Comparison of ENCODE assay signal across 19 cellular contexts in the genomic region with DNA sequence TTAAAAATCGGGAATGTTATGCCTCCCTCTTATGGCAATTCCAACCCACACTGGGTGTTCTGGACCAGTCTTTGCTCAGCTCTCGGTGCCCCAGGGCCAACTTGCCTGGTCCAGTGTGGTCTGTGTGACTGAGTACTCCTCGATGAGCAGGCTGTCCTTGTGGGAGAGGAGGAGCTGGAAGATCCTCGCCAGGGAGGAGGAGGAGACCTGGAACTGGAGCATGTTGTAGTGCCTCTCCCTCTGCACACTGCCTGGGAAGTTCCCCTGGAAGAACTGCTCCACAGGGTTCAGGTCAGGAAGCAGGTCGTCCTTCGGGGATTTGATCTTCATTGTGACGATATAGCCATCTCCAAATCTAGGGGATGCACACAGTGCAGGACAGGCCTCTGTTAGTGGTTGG.
DNase-seq lines count a peak whose midpoint lies in the region; ATAC-seq and TF ChIP-seq lines count a peak whose summit lies in the region.
"Had no signal": no experiment of that assay in that cellular context is flagged by ENCODE, and none has a peak within 500 bp of the region (broad histone marks: within the 10 kb centered on the region; RNA-seq: fewer than 3 reads in every experiment).

No MANE protein-coding gene starts in this region.

- H3K9me3 ChIP-seq in IMR-90 (ENCODE audit: control insufficient read depth, insufficient read depth, low read length) (no peaks in the 10 kb centered on the region), osteoblast (ENCODE audit: low read depth, low read length) (no peaks in the 10 kb centered on the region), thyroid gland (no peaks in the 10 kb centered on the region)
- H3K9me3 ChIP-seq: BE2C had no signal

- no peak overlapping the region for H2AK5ac ChIP-seq in IMR-90 (ENCODE audit: low read depth, low read length)

- POLR2A ChIA-PET in IMR-90 (lab: Charles Lee; ENCODE audit: unreplicated experiment): no interaction called here

- H4K5ac ChIP-seq in IMR-90 (ENCODE audit: low read depth, low read length): no peak overlapping the region

- H3K9ac ChIP-seq in IMR-90 (ENCODE audit: low read depth, low read length): no peak overlapping the region

- WGBS in IMR-90 (ENCODE audit: extremely low coverage in 2 of 2, insufficient read length in 1 of 2), 2 experiments: 85% methylated on average over 4 of the region's 7 CpGs; no CpG with 5 or more reads in 1 of the 2 experiments
- 72 to 77% methylated on average over 6 to 7 of the region's 7 CpGs for WGBS in thyroid gland, 2 donors

- no peak for ATAC-seq in IMR-90 (ENCODE audit: low read depth)
- ATAC-seq: GM23338, HepG2 had no signal

- no peak overlapping the region for H2BK20ac ChIP-seq in IMR-90 (ENCODE audit: low read depth, low read length)

- no peak for TF ChIP-seq RAD21 in IMR-90 (IDR thresholded peaks at IDR 0.05; ENCODE audit: low read length)

- no peak overlapping the region for H2BK5ac ChIP-seq in IMR-90 (ENCODE audit: low read depth, low read length, poor library complexity, severe bottlenecking)

- no peak overlapping the region; the same call in 1 of the 2 replicates for H4K91ac ChIP-seq in IMR-90 (ENCODE audit: insufficient read depth, low read depth, low read length)

- H3K4me2 ChIP-seq in IMR-90 (ENCODE audit: low read depth, low read length) (no peak overlapping the region), osteoblast (ENCODE audit: insufficient read depth, low read length) (no peak overlapping the region)
- H3K4me2 ChIP-seq: GM23338 had no signal

- H3K27me3 ChIP-seq in IMR-90 (ENCODE audit: control insufficient read depth, insufficient read depth, low read length) (peaks cover 12% of the 10 kb centered on the region), osteoblast (ENCODE audit: insufficient read depth, low read length) (no peaks in the 10 kb centered on the region), thyroid gland (no peaks in the 10 kb centered on the region)
- H3K27me3 ChIP-seq: BE2C had no signal

- no peak overlapping the region for H4K8ac ChIP-seq in IMR-90 (ENCODE audit: low read depth in 2 of 2, low read length in 2 of 2)

- H3K18ac ChIP-seq in IMR-90 (ENCODE audit: low read depth, low read length): no peak overlapping the region

- DNase-seq in IMR-90: no peak
- peak; percentile 63 for DNase-seq in RPMI7951 (ENCODE audit: low read depth)
- DNase-seq in osteoblast (ENCODE audit: insufficient read length, low spot score, missing footprints): no peak
- DNase-seq in thyroid gland: peak; percentile 40 to 50
- no peak for DNase-seq in dermis blood vessel endothelial cell
- no peak for DNase-seq in G401 (ENCODE audit: low spot score)
- no peak for DNase-seq in EL
- DNase-seq: BE2C; C1 segment of cervical spinal cord; CD4-positive, CD25-positive, alpha-beta regulatory T cell; CD8-positive, alpha-beta memory T cell; COR-L47; DMS 273 treated with DMSO at 0.1 percent for 48 hours; DMS53; DND-41; GDM1; HCEC 1CT had no signal

- H3K4me1 ChIP-seq in IMR-90 (ENCODE audit: control insufficient read depth, insufficient read depth, low read length) (no peaks in the 10 kb centered on the region), osteoblast (ENCODE audit: insufficient read depth, low read length) (peaks cover 12% of the 10 kb centered on the region), thyroid gland (peaks cover 0 to 6% of the 10 kb centered on the region in 2 donors)
- H3K4me1 ChIP-seq: BE2C had no signal

- no peaks in the 10 kb centered on the region for H4K20me1 ChIP-seq in IMR-90 (ENCODE audit: insufficient read depth, low read length)
- no peaks in the 10 kb centered on the region for H4K20me1 ChIP-seq in osteoblast (ENCODE audit: insufficient read depth, low read length)

- H2AFZ ChIP-seq in IMR-90 (replicated peaks; ENCODE audit: low read length, poor library complexity): peak overlapping the region; percentile 29
- peak overlapping the region; percentile 56 for H2AFZ ChIP-seq in osteoblast (ENCODE audit: low read length)
- H2AFZ ChIP-seq: GM23338 had no signal

- H3K36me3 ChIP-seq in IMR-90 (ENCODE audit: control insufficient read depth, insufficient read depth, low read length) (no peaks in the 10 kb centered on the region), osteoblast (ENCODE audit: insufficient read depth, low read length) (no peaks in the 10 kb centered on the region), thyroid gland (no peaks in the 10 kb centered on the region)
- H3K36me3 ChIP-seq: BE2C had no signal

- no peak overlapping the region for H3K56ac ChIP-seq in IMR-90 (ENCODE audit: extremely low read depth, insufficient read depth, low read length)

- no peak overlapping the region for H2AK9ac ChIP-seq in IMR-90 (replicated peaks; ENCODE audit: low read depth, low read length, poor library complexity)

- dilution Hi-C loops in IMR-90 (cut with HindIII; ENCODE audit: low sequenced_read_pairs, unreplicated experiment): no loop called here

- BruUV-seq in IMR-90 (replicated peaks; lab: Mats Ljungman, UMichigan): no TSS peak

- no peak for TF ChIP-seq POLR2A in IMR-90 (IDR thresholded peaks at IDR 0.05; ENCODE audit: low read depth, low read length)
- TF ChIP-seq POLR2A in thyroid gland (IDR thresholded peaks at IDR 0.05): no peak

- no peaks in the 10 kb centered on the region for H3K79me1 ChIP-seq in IMR-90 (ENCODE audit: low read depth in 1 of 2, low read length in 2 of 2)

- CTCF ChIA-PET in IMR-90 (lab: Yijun Ruan, JAX): no interaction called here

- no peaks in the 10 kb centered on the region for H3K79me2 ChIP-seq in osteoblast (ENCODE audit: insufficient read depth, low read length)

- no peak overlapping the region for H2BK15ac ChIP-seq in IMR-90 (ENCODE audit: low read depth, low read length)

- no peaks in the 10 kb centered on the region for H3K9me1 ChIP-seq in IMR-90 (ENCODE audit: insufficient read depth, low read length)

- in situ Hi-C loops in IMR-90 (cut with MboI; ENCODE audit: low sequenced_read_pairs) (no loop called here), G401 (cut with HindIII; ENCODE audit: low sequenced_read_pairs) (no loop called here)

- TF ChIP-seq CTCF in IMR-90 (conservative IDR thresholded peaks at IDR 0.05; ENCODE audit: low read depth, low read length): no peak
- TF ChIP-seq CTCF in osteoblast (IDR thresholded peaks at IDR 0.05; ENCODE audit: extremely low read depth, low read depth, low read length): no peak
- TF ChIP-seq CTCF in thyroid gland (IDR thresholded peaks at IDR 0.05): no peak

- intact Hi-C loops in IMR-90 (cut with micrococcal nuclease) (no loop called here), thyroid gland (cut with DNase I) (no loop called here)

- no peak overlapping the region for H3K23ac ChIP-seq in IMR-90 (ENCODE audit: low read depth, low read length)

- no peak overlapping the region for H3K14ac ChIP-seq in IMR-90 (replicated peaks; ENCODE audit: low read depth, low read length)

- H3K4me3 ChIP-seq in IMR-90 (ENCODE audit: insufficient read depth, low read depth, low read length): no peak overlapping the region
- no peak overlapping the region for H3K4me3 ChIP-seq in osteoblast (ENCODE audit: insufficient read depth, low read length)
- no peak overlapping the region for H3K4me3 ChIP-seq in thyroid gland (replicated peaks in 1 of 3)
- H3K4me3 ChIP-seq: GM23338 had no signal

- H3K27ac ChIP-seq in IMR-90 (ENCODE audit: insufficient read depth, low read length) (no peak overlapping the region), osteoblast (ENCODE audit: low read depth, low read length) (no peak overlapping the region), thyroid gland (no peak overlapping the region)

- H3K4ac ChIP-seq in IMR-90 (ENCODE audit: low read depth, low read length): no peak overlapping the region

- no peak overlapping the region for H2BK120ac ChIP-seq in IMR-90 (ENCODE audit: low read depth, low read length)

TF ChIP-seq in IMR-90, 13 proteins besides CTCF, POLR2A, EP300 and RAD21:
- TF ChIP-seq CEBPB (IDR thresholded peaks at IDR 0.05; ENCODE audit: low read depth, low read length) (no peak), BHLHE40 (IDR thresholded peaks at IDR 0.05; ENCODE audit: low read depth, low read length) (no peak), RCOR1 (IDR thresholded peaks at IDR 0.05; ENCODE audit: insufficient replicate concordance, low read length) (no peak), MXI1 (IDR thresholded peaks at IDR 0.05; ENCODE audit: borderline replicate concordance, low read depth, low read length) (no peak), RFX5 (IDR thresholded peaks at IDR 0.05; ENCODE audit: low read depth, low read length) (no peak), ELK1 (IDR thresholded peaks at IDR 0.05; ENCODE audit: borderline replicate concordance, low read depth, low read length) (no peak), NFE2L2 (IDR thresholded peaks at IDR 0.05; ENCODE audit: low read depth, low read length) (no peak), SMC3 (IDR thresholded peaks at IDR 0.05; ENCODE audit: low read depth, low read length) (no peak), CHD1 (IDR thresholded peaks at IDR 0.05; ENCODE audit: low read depth, low read length) (no peak), MAFK (IDR thresholded peaks at IDR 0.05; ENCODE audit: low read depth, low read length) (no peak), MAZ (IDR thresholded peaks at IDR 0.05; ENCODE audit: borderline replicate concordance, low read depth, low read length) (no peak), FOS (IDR thresholded peaks at IDR 0.05; ENCODE audit: low read depth, low read length) (no peak)
- TF ChIP-seq, protein P1, sequence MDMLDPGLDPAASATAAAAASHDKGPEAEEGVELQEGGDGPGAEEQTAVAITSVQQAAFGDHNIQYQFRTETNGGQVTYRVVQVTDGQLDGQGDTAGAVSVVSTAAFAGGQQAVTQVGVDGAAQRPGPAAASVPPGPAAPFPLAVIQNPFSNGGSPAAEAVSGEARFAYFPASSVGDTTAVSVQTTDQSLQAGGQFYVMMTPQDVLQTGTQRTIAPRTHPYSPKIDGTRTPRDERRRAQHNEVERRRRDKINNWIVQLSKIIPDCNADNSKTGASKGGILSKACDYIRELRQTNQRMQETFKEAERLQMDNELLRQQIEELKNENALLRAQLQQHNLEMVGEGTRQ (IDR thresholded peaks at IDR 0.05; ENCODE audit: low read depth, low read length): no peak

Comparison
In these comparisons a context has a peak if more than half of its experiments do, and no peak if none do; other contexts are left out.
1. DNase-seq: peak in RPMI7951 (single experiment) and thyroid gland (2 of 2); none in IMR-90 (single experiment), osteoblast (single experiment), dermis blood vessel endothelial cell (single experiment), G401 (single experiment) and EL (single experiment).